ENCODE assay signal across 15 cellular contexts in genomic region chr3:11513817-11514135, GRCh38.
A peak's percentile ranks its signal among the peaks of the same experiment; 100 is the strongest.
DNase-seq lines count a peak whose midpoint lies in the region; ATAC-seq and TF ChIP-seq lines count a peak whose summit lies in the region.
"Had no signal": no experiment of that assay in that cellular context is flagged by ENCODE, and none has a peak within 500 bp of the region (broad histone marks: within the 10 kb centered on the region; RNA-seq: fewer than 3 reads in every experiment).

No MANE protein-coding gene starts in this region.

- dilution Hi-C loops in IMR-90 (cut with HindIII; ENCODE audit: low sequenced_read_pairs, unreplicated experiment): no loop called here

- TF ChIP-seq RAD21 in IMR-90 (IDR thresholded peaks at IDR 0.05; ENCODE audit: low read length): no peak

- no peak overlapping the region for H3K27ac ChIP-seq in IMR-90 (ENCODE audit: insufficient read depth, low read length)
- peak overlapping the region; percentile 17 to 79 for H3K27ac ChIP-seq in coronary artery
- peak overlapping the region; percentile 53 for H3K27ac ChIP-seq in lower lobe of right lung
- H3K27ac ChIP-seq in subcutaneous abdominal adipose tissue (ENCODE audit: low read depth, low read length): peak overlapping the region; percentile 30

- peak overlapping the region; percentile 2 to 77; a peak in 2 of 4 replicates for H4K8ac ChIP-seq in IMR-90 (ENCODE audit: low read depth in 2 of 2, low read length in 2 of 2)

- H3K4me3 ChIP-seq in IMR-90 (ENCODE audit: insufficient read depth, low read depth, low read length) (no peak overlapping the region), coronary artery (no peak overlapping the region), lower lobe of right lung (no peak overlapping the region), subcutaneous abdominal adipose tissue (ENCODE audit: low read depth in 1 of 5, low read length in 5 of 5) (no peak overlapping the region)
- H3K4me3 ChIP-seq: adrenal gland had no signal

- POLR2A ChIA-PET in IMR-90 (lab: Charles Lee; ENCODE audit: unreplicated experiment): no interaction called here

- H3K27me3 ChIP-seq in IMR-90 (ENCODE audit: control insufficient read depth, insufficient read depth, low read length) (no peaks in the 10 kb centered on the region), lower lobe of right lung (ENCODE audit: low read depth) (no peaks in the 10 kb centered on the region), subcutaneous abdominal adipose tissue (ENCODE audit: control insufficient read depth in 5 of 5, insufficient read depth in 4 of 5, low read length in 5 of 5) (no peaks in the 10 kb centered on the region)
- H3K27me3 ChIP-seq: adrenal gland had no signal

- in situ Hi-C loops in IMR-90 (cut with MboI; ENCODE audit: low sequenced_read_pairs): no loop called here

- peak overlapping the region; percentile 22 for H4K91ac ChIP-seq in IMR-90 (ENCODE audit: insufficient read depth, low read depth, low read length)

- peak overlapping the region; percentile 75 for H3K14ac ChIP-seq in IMR-90 (replicated peaks; ENCODE audit: low read depth, low read length)

- peak overlapping the region; percentile 5; the same call in 1 of the 2 replicates for H3K18ac ChIP-seq in IMR-90 (ENCODE audit: low read depth, low read length)

- CTCF ChIA-PET in IMR-90 (lab: Yijun Ruan, JAX): no interaction called here

- no peak overlapping the region for H3K56ac ChIP-seq in IMR-90 (ENCODE audit: extremely low read depth, insufficient read depth, low read length)

- DNase-seq in IMR-90 (no peak), coronary artery (ENCODE audit: low spot score) (no peak), lower lobe of right lung (no peak), NCI-H187 (lab: John Stamatoyannopoulos, UW) (no peak), NCI-H1694 (lab: John Stamatoyannopoulos, UW) (no peak), pons (ENCODE audit: low spot score) (no peak)
- DNase-seq: activated CD4-positive, CD25-positive, alpha-beta regulatory T cell; AML-193; DMS53; NCI-H146; NK-92 treated with Interleukin-12 subunit alpha and Interleukin-12 subunit beta, amount 100 ng/mL, for 24 hours; stimulated activated CD4-positive, alpha-beta T cell treated with anti-CD3 and anti-CD28 coated beads, Interleukin-15, amount 100 ng/mL, for 24 hours had no signal

- no peak overlapping the region for H4K5ac ChIP-seq in IMR-90 (ENCODE audit: low read depth, low read length)

- H3K9me1 ChIP-seq in IMR-90 (ENCODE audit: insufficient read depth, low read length): peaks cover 15% of the 10 kb centered on the region

- H4K20me1 ChIP-seq in IMR-90 (ENCODE audit: insufficient read depth, low read length): peaks cover 3% of the 10 kb centered on the region; the same call in 1 of the 2 replicates

- no peak overlapping the region for H2AFZ ChIP-seq in IMR-90 (replicated peaks; ENCODE audit: low read length, poor library complexity)

- H2BK15ac ChIP-seq in IMR-90 (ENCODE audit: low read depth, low read length): peak overlapping the region; percentile 72

- H3K36me3 ChIP-seq in IMR-90 (ENCODE audit: control insufficient read depth, insufficient read depth, low read length) (no peaks in the 10 kb centered on the region), lower lobe of right lung (no peaks in the 10 kb centered on the region), subcutaneous abdominal adipose tissue (ENCODE audit: control insufficient read depth in 5 of 5, insufficient read depth in 5 of 5, low read length in 5 of 5) (peaks cover 0 to 3% (median 0%) of the 10 kb centered on the region in 5 donors)
- H3K36me3 ChIP-seq: adrenal gland had no signal

- TF ChIP-seq CTCF in IMR-90 (conservative IDR thresholded peaks at IDR 0.05; ENCODE audit: low read depth, low read length) (no peak), coronary artery (IDR thresholded peaks at IDR 0.05) (no peak), lower lobe of right lung (IDR thresholded peaks at IDR 0.05) (no peak)

- no peak overlapping the region for H2AK9ac ChIP-seq in IMR-90 (replicated peaks; ENCODE audit: low read depth, low read length, poor library complexity)

- no peak for TF ChIP-seq POLR2A in IMR-90 (IDR thresholded peaks at IDR 0.05; ENCODE audit: low read depth, low read length)

- peak overlapping the region; percentile 87 for H3K4ac ChIP-seq in IMR-90 (ENCODE audit: low read depth, low read length)

- H2BK5ac ChIP-seq in IMR-90 (ENCODE audit: low read depth, low read length, poor library complexity, severe bottlenecking): peak overlapping the region; percentile 73

- no peak overlapping the region for H3K4me2 ChIP-seq in IMR-90 (ENCODE audit: low read depth, low read length)

- H3K4me1 ChIP-seq in IMR-90 (ENCODE audit: control insufficient read depth, insufficient read depth, low read length) (peaks cover 14% of the 10 kb centered on the region), lower lobe of right lung (peaks cover 39% of the 10 kb centered on the region), subcutaneous abdominal adipose tissue (ENCODE audit: control insufficient read depth in 5 of 5, insufficient read depth in 5 of 5, low read length in 5 of 5) (peaks cover 8 to 33% (median 28%) of the 10 kb centered on the region in 5 donors)

- no peak for ATAC-seq in IMR-90 (ENCODE audit: low read depth)
- ATAC-seq in lower lobe of right lung: no peak
- no peak for ATAC-seq in HG03095 (IDR thresholded peaks at IDR 0.05; ENCODE audit: unreplicated experiment)

- BruUV-seq in IMR-90 (replicated peaks; lab: Mats Ljungman, UMichigan): no TSS peak

- peak overlapping the region; percentile 82; the same call in 1 of the 2 replicates for H2AK5ac ChIP-seq in IMR-90 (ENCODE audit: low read depth, low read length)

- peak overlapping the region; percentile 84 for H2BK120ac ChIP-seq in IMR-90 (ENCODE audit: low read depth, low read length)

- no CpG with 5 or more reads among the region's 3 CpGs for WGBS in IMR-90 (ENCODE audit: extremely low coverage in 2 of 2, insufficient read length in 1 of 2), 2 experiments

- no peak overlapping the region for H3K9ac ChIP-seq in IMR-90 (ENCODE audit: low read depth, low read length)
- no peak overlapping the region for H3K9ac ChIP-seq in subcutaneous abdominal adipose tissue (ENCODE audit: low read length in 5 of 5)

- H2BK20ac ChIP-seq in IMR-90 (ENCODE audit: low read depth, low read length): peak overlapping the region; percentile 77

- no peaks in the 10 kb centered on the region for H3K9me3 ChIP-seq in IMR-90 (ENCODE audit: control insufficient read depth, insufficient read depth, low read length)
- no peaks in the 10 kb centered on the region for H3K9me3 ChIP-seq in lower lobe of right lung
- H3K9me3 ChIP-seq in subcutaneous abdominal adipose tissue (ENCODE audit: control insufficient read depth in 5 of 5, low read length in 5 of 5): no peaks in the 10 kb centered on the region
- H3K9me3 ChIP-seq: adrenal gland had no signal

- peaks cover 9 to 26% of the 10 kb centered on the region in 2 experiments for H3K79me1 ChIP-seq in IMR-90 (ENCODE audit: low read depth in 1 of 2, low read length in 2 of 2)

- peak overlapping the region; percentile 69; the same call in 1 of the 2 replicates for H3K23ac ChIP-seq in IMR-90 (ENCODE audit: low read depth, low read length)

- intact Hi-C loops in IMR-90 (cut with micrococcal nuclease) (no loop called here), lower lobe of right lung (cut with DNase I) (no loop called here)

TF ChIP-seq in IMR-90, 13 proteins besides CTCF, POLR2A, EP300 and RAD21:
- no peak for TF ChIP-seq CHD1 (IDR thresholded peaks at IDR 0.05; ENCODE audit: low read depth, low read length)
- TF ChIP-seq SMC3 (IDR thresholded peaks at IDR 0.05; ENCODE audit: low read depth, low read length): no peak
- TF ChIP-seq BHLHE40 (IDR thresholded peaks at IDR 0.05; ENCODE audit: low read depth, low read length): no peak
- TF ChIP-seq, protein P1, sequence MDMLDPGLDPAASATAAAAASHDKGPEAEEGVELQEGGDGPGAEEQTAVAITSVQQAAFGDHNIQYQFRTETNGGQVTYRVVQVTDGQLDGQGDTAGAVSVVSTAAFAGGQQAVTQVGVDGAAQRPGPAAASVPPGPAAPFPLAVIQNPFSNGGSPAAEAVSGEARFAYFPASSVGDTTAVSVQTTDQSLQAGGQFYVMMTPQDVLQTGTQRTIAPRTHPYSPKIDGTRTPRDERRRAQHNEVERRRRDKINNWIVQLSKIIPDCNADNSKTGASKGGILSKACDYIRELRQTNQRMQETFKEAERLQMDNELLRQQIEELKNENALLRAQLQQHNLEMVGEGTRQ (IDR thresholded peaks at IDR 0.05; ENCODE audit: low read depth, low read length): no peak
- TF ChIP-seq FOS (IDR thresholded peaks at IDR 0.05; ENCODE audit: low read depth, low read length): no peak
- no peak for TF ChIP-seq MAFK (IDR thresholded peaks at IDR 0.05; ENCODE audit: low read depth, low read length)
- TF ChIP-seq RFX5 (IDR thresholded peaks at IDR 0.05; ENCODE audit: low read depth, low read length): no peak
- TF ChIP-seq NFE2L2 (IDR thresholded peaks at IDR 0.05; ENCODE audit: low read depth, low read length): no peak
- TF ChIP-seq CEBPB (IDR thresholded peaks at IDR 0.05; ENCODE audit: low read depth, low read length): no peak
- no peak for TF ChIP-seq RCOR1 (IDR thresholded peaks at IDR 0.05; ENCODE audit: insufficient replicate concordance, low read length)
- TF ChIP-seq MXI1 (IDR thresholded peaks at IDR 0.05; ENCODE audit: borderline replicate concordance, low read depth, low read length): no peak
- TF ChIP-seq ELK1 (IDR thresholded peaks at IDR 0.05; ENCODE audit: borderline replicate concordance, low read depth, low read length): no peak
- no peak for TF ChIP-seq MAZ (IDR thresholded peaks at IDR 0.05; ENCODE audit: borderline replicate concordance, low read depth, low read length)
